In the genomic region with DNA sequence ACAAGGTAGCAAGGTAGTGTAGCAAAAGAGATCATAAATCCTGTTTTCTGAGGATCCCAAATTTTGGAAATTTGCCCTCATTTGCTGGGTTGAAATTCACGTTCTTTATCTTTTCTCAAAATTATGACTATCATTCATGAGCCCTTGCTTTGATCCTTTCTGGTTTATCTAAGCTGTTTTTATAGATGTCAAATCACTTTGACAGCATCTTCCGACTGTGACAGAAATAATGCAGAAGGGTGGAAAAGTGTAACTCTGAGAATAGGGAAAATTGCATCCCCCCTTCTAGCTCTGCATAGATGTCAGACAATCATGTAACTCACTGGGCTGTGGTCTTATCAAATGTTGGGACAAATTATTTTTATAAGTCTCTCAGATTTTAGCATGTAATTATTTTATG, we compare ENCODE assay signal across 29 cellular contexts.
DNase-seq lines count a peak whose midpoint lies in the region; TF ChIP-seq lines count a peak whose summit lies in the region.
"Had no signal": no experiment of that assay in that cellular context is flagged by ENCODE, and none has a peak within 500 bp of the region (broad histone marks: within the 10 kb centered on the region; RNA-seq: fewer than 3 reads in every experiment).

No MANE protein-coding gene starts in this region.

- no peak overlapping the region for H3K27ac ChIP-seq in neural cell (ENCODE audit: low read length)
- H3K27ac ChIP-seq: 22Rv1; A549; BLaER1; BLaER1 treated with 17β-estradiol and CSF1 and Interleukin-3, amounts not matched to agents 10 nM and 100 nM; C4-2B had no signal

- H3K27me3 ChIP-seq in neural cell (ENCODE audit: insufficient read depth, low read depth, low read length): no peaks in the 10 kb centered on the region
- H3K27me3 ChIP-seq: BE2C; BLaER1; BLaER1 treated with 17β-estradiol and CSF1 and Interleukin-3, amounts not matched to agents 10 nM and 100 nM had no signal

- no peaks in the 10 kb centered on the region for H3F3A ChIP-seq in neural cell (ENCODE audit: insufficient read depth, low read length, poor library complexity, severe bottlenecking)

- no peak overlapping the region for H2AFZ ChIP-seq in neural cell (ENCODE audit: low read depth, low read length)

- TF ChIP-seq CTCF in neural cell (IDR thresholded peaks at IDR 0.05; ENCODE audit: poor library complexity, severe bottlenecking) (no peak), chondrocyte (IDR thresholded peaks at IDR 0.05) (no peak)

- H4K20me1 ChIP-seq in neural cell (ENCODE audit: insufficient read depth): no peaks in the 10 kb centered on the region
- H4K20me1 ChIP-seq: BLaER1; BLaER1 treated with 17β-estradiol and CSF1 and Interleukin-3, amounts not matched to agents 10 nM and 100 nM had no signal

- no peaks in the 10 kb centered on the region for H3K9me3 ChIP-seq in neural cell (ENCODE audit: low read length)
- H3K9me3 ChIP-seq: A549, BE2C, Caco-2 had no signal

- H3K9ac ChIP-seq in neural cell (ENCODE audit: low read length): no peak overlapping the region
- H3K9ac ChIP-seq: BLaER1; BLaER1 treated with 17β-estradiol and CSF1 and Interleukin-3, amounts not matched to agents 10 nM and 100 nM had no signal

- no peak overlapping the region for H3K27ac Mint-ChIP-seq in chondrocyte (ENCODE audit: unreplicated experiment)
- H3K27ac Mint-ChIP-seq: B cell; CD14-positive monocyte; CD4-positive, alpha-beta memory T cell; CD4-positive, alpha-beta T cell; CD4-positive, CD25-positive, alpha-beta regulatory T cell; CD8-positive, alpha-beta memory T cell; CD8-positive, alpha-beta T cell had no signal

- no peak overlapping the region for H3K4me3 Mint-ChIP-seq in chondrocyte (ENCODE audit: unreplicated experiment)
- H3K4me3 Mint-ChIP-seq: B cell; CD14-positive monocyte; CD4-positive, alpha-beta memory T cell; CD4-positive, alpha-beta T cell; CD4-positive, CD25-positive, alpha-beta regulatory T cell; CD8-positive, alpha-beta memory T cell; CD8-positive, alpha-beta T cell had no signal

- DNase-seq in chondrocyte (ENCODE audit: low spot score): no peak
- DNase-seq: 8988T; ACHN; AML-193; BE2C; C1 segment of cervical spinal cord; Caco-2; Calu3; CD4-positive, alpha-beta memory T cell; CD4-positive, alpha-beta T cell; CD4-positive, CD25-positive, alpha-beta regulatory T cell; CD8-positive, alpha-beta memory T cell; CD8-positive, alpha-beta T cell; COR-L47; DMS 273 treated with DMSO at 0.1 percent for 48 hours; DMS153; DMS53; DMS79; DMS79 treated with DMSO at 0.1 percent for 48 hours; DND-41; EL had no signal

- H3K36me3 ChIP-seq in neural cell (ENCODE audit: insufficient read depth, low read length): no peaks in the 10 kb centered on the region
- H3K36me3 ChIP-seq: BE2C had no signal

- no peaks in the 10 kb centered on the region for H3K79me2 ChIP-seq in neural cell (replicated peaks; ENCODE audit: insufficient read depth, low read length)

- no peaks in the 10 kb centered on the region for H3K36me3 Mint-ChIP-seq in chondrocyte (ENCODE audit: low read depth)
- H3K36me3 Mint-ChIP-seq: CD14-positive monocyte; CD4-positive, alpha-beta memory T cell; CD4-positive, CD25-positive, alpha-beta regulatory T cell; CD8-positive, alpha-beta memory T cell; CD8-positive, alpha-beta T cell had no signal

- H3K4me3 ChIP-seq in neural cell (ENCODE audit: low read length): no peak overlapping the region
- H3K4me3 ChIP-seq: A549; BLaER1; BLaER1 treated with 17β-estradiol and CSF1 and Interleukin-3, amounts not matched to agents 10 nM and 100 nM had no signal

- no peak for TF ChIP-seq RAD21 in neural cell (conservative IDR thresholded peaks at IDR 0.05)

- H3K27me3 Mint-ChIP-seq in chondrocyte (ENCODE audit: low read depth): peaks cover 8% of the 10 kb centered on the region
- H3K27me3 Mint-ChIP-seq: CD4-positive, alpha-beta T cell; CD4-positive, CD25-positive, alpha-beta regulatory T cell had no signal

- no peaks in the 10 kb centered on the region for H3K4me1 Mint-ChIP-seq in chondrocyte (ENCODE audit: low read depth)
- H3K4me1 Mint-ChIP-seq: B cell; CD14-positive monocyte; CD4-positive, alpha-beta memory T cell; CD4-positive, CD25-positive, alpha-beta regulatory T cell; CD8-positive, alpha-beta memory T cell had no signal

- peaks cover 11% of the 10 kb centered on the region for H3K9me3 Mint-ChIP-seq in chondrocyte (ENCODE audit: low read depth)

- H3K4me2 ChIP-seq in neural cell (ENCODE audit: low read length): no peak overlapping the region
- H3K4me2 ChIP-seq: A549; BLaER1; BLaER1 treated with 17β-estradiol and CSF1 and Interleukin-3, amounts not matched to agents 10 nM and 100 nM had no signal

- peak; percentile 85 for TF ChIP-seq EP300 in neural cell (conservative IDR thresholded peaks at IDR 0.05; ENCODE audit: poor library complexity, severe bottlenecking)

- no peaks in the 10 kb centered on the region for H3K9me2 ChIP-seq in neural cell (ENCODE audit: insufficient read depth, low read length)

TF ChIP-seq in neural cell, 6 proteins besides CTCF, POLR2A, EP300 and RAD21:
- TF ChIP-seq, protein P1, sequence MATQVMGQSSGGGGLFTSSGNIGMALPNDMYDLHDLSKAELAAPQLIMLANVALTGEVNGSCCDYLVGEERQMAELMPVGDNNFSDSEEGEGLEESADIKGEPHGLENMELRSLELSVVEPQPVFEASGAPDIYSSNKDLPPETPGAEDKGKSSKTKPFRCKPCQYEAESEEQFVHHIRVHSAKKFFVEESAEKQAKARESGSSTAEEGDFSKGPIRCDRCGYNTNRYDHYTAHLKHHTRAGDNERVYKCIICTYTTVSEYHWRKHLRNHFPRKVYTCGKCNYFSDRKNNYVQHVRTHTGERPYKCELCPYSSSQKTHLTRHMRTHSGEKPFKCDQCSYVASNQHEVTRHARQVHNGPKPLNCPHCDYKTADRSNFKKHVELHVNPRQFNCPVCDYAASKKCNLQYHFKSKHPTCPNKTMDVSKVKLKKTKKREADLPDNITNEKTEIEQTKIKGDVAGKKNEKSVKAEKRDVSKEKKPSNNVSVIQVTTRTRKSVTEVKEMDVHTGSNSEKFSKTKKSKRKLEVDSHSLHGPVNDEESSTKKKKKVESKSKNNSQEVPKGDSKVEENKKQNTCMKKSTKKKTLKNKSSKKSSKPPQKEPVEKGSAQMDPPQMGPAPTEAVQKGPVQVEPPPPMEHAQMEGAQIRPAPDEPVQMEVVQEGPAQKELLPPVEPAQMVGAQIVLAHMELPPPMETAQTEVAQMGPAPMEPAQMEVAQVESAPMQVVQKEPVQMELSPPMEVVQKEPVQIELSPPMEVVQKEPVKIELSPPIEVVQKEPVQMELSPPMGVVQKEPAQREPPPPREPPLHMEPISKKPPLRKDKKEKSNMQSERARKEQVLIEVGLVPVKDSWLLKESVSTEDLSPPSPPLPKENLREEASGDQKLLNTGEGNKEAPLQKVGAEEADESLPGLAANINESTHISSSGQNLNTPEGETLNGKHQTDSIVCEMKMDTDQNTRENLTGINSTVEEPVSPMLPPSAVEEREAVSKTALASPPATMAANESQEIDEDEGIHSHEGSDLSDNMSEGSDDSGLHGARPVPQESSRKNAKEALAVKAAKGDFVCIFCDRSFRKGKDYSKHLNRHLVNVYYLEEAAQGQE (IDR thresholded peaks at IDR 0.05; ENCODE audit: borderline replicate concordance): no peak
- TF ChIP-seq SMC3 (conservative IDR thresholded peaks at IDR 0.05; ENCODE audit: poor library complexity) (peak; percentile 15), MXI1 (conservative IDR thresholded peaks at IDR 0.05; ENCODE audit: poor library complexity, severe bottlenecking) (no peak), POLR2AphosphoS5 (IDR thresholded peaks at IDR 0.05) (peak; percentile 57)
